ENCODE assay signal across 10 cellular contexts in the genomic region with DNA sequence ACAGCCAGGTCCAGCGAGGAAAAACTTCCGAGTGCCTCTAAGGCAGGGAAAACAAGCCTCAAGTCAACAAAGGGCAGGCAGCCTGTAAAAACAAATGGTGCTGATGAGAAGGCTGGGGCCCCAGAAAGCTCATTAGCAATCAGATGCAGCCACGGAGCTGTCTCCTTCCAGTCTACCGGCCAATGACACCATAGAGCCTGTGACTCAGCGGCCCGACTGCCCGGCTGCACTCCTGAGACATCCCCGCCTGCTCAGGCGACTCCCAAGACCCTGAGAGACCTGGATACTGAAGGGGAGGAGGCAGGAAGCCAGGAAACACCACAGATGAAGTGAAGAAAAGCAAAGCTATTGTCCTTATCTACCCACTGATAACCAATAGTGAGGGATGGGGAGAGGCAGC.
DNase-seq lines count a peak whose midpoint lies in the region; ATAC-seq, FAIRE-seq and TF ChIP-seq lines count a peak whose summit lies in the region.
"Had no signal": no experiment of that assay in that cellular context is flagged by ENCODE, and none has a peak within 500 bp of the region (broad histone marks: within the 10 kb centered on the region; RNA-seq: fewer than 3 reads in every experiment).

No MANE protein-coding gene starts in this region.

- H3K27me3 ChIP-seq in HepG2 (ENCODE audit: control insufficient read depth in 1 of 2, insufficient read depth in 2 of 2, low read length in 2 of 2) (peaks cover 0 to 2% of the 10 kb centered on the region in 2 experiments; a peak in 2 of 5 replicates), right lobe of liver (no peaks in the 10 kb centered on the region), endocrine pancreas (ENCODE audit: control insufficient read depth, insufficient read depth, low read length) (no peaks in the 10 kb centered on the region)

- DNase-seq in HepG2 (ENCODE audit: low spot score) (no peak), right lobe of liver (no peak), medulla oblongata (ENCODE audit: extremely low spot score) (peak; percentile 60), OCI-M2 (lab: John Stamatoyannopoulos, UW; ENCODE audit: unreplicated experiment) (no peak), DMS53 (lab: John Stamatoyannopoulos, UW) (no peak)
- no peak for DNase-seq in T-helper 2 cell treated with Interferon-gamma antibody and Interleukin-4, amounts not matched to agents 5 μg/mL and 100 μg/mL, for 36 hours (ENCODE audit: low spot score)
- DNase-seq in activated CD4-positive, alpha-beta T cell treated with anti-CD3 and anti-CD28 coated beads, Interleukin-2, amount 50 U/mL, for 4 hours = no peak
- DNase-seq: NCI-H748 treated with DMSO at 0.1 percent for 48 hours had no signal

- TF ChIP-seq CTCF in HepG2 (CRISPR knock-in tag; IDR thresholded peaks at IDR 0.05) (no peak), right lobe of liver (IDR thresholded peaks at IDR 0.05) (no peak)

- H3K27ac ChIP-seq in HepG2 (ENCODE audit: extremely low read length, insufficient read depth, low read length) (no peak overlapping the region), right lobe of liver (no peak overlapping the region)

- H3K9me3 ChIP-seq in HepG2 (ENCODE audit: low read length) = no peaks in the 10 kb centered on the region
- no peaks in the 10 kb centered on the region for H3K9me3 ChIP-seq in right lobe of liver
- no peaks in the 10 kb centered on the region for H3K9me3 ChIP-seq in endocrine pancreas (ENCODE audit: control insufficient read depth, low read length)

- H3K9ac ChIP-seq in HepG2 (ENCODE audit: insufficient read depth, low read depth, low read length) (no peak overlapping the region), endocrine pancreas (ENCODE audit: control insufficient read depth, insufficient read depth, low read length) (peak overlapping the region; percentile 13)

- H2AFZ ChIP-seq in HepG2 (ENCODE audit: low read length) = no peak overlapping the region

- intact Hi-C loops in HepG2 (cut with micrococcal nuclease; ENCODE audit: unreplicated experiment) = no loop called here
- intact Hi-C loops in right lobe of liver (cut with DNase I) = no loop called here

- no peaks in the 10 kb centered on the region for H3K4me1 Mint-ChIP-seq in T-helper 2 cell treated with Interferon-gamma antibody and Interleukin-4, amounts not matched to agents 5 μg/mL and 100 μg/mL, for 36 hours (ENCODE audit: low read depth)

- BruUV-seq in HepG2 (replicated peaks; lab: Mats Ljungman, UMichigan) = no TSS peak

- no peaks in the 10 kb centered on the region for H3K79me2 ChIP-seq in HepG2 (ENCODE audit: insufficient read depth, low read length)

- FAIRE-seq in HepG2 (lab: Jason Lieb, UNC) = no peak

- H3K4me1 ChIP-seq in HepG2 (ENCODE audit: insufficient read depth, low read length) (no peaks in the 10 kb centered on the region), right lobe of liver (no peaks in the 10 kb centered on the region), endocrine pancreas (ENCODE audit: control insufficient read depth, insufficient read depth, low read length) (no peaks in the 10 kb centered on the region)

- in situ Hi-C loops in HepG2 (cut with HindIII; ENCODE audit: extremely low pct_ligation_motif_present, low pct_unique_long_range_greater_than_20kb) = no loop called here

- H3K36me3 Mint-ChIP-seq in T-helper 2 cell treated with Interferon-gamma antibody and Interleukin-4, amounts not matched to agents 5 μg/mL and 100 μg/mL, for 36 hours (ENCODE audit: low read depth) = no peaks in the 10 kb centered on the region

- H3K4me2 ChIP-seq in HepG2 (ENCODE audit: low read depth, low read length) = no peak overlapping the region

- H3K4me3 ChIP-seq in HepG2 (replicated peaks in 1 of 3; ENCODE audit: insufficient read depth in 1 of 3, low read depth in 2 of 3, low read length in 3 of 3) (no peak overlapping the region), right lobe of liver (no peak overlapping the region), endocrine pancreas (ENCODE audit: control insufficient read depth, insufficient read depth, low read length) (no peak overlapping the region)
- H3K4me3 ChIP-seq: lung had no signal

- no peaks in the 10 kb centered on the region for H3K9me3 Mint-ChIP-seq in T-helper 2 cell treated with Interferon-gamma antibody and Interleukin-4, amounts not matched to agents 5 μg/mL and 100 μg/mL, for 36 hours

- no peaks in the 10 kb centered on the region for H3K27me3 Mint-ChIP-seq in T-helper 2 cell treated with Interferon-gamma antibody and Interleukin-4, amounts not matched to agents 5 μg/mL and 100 μg/mL, for 36 hours (ENCODE audit: low read depth)

- peak; percentile 28; the same call in 1 of the 3 replicates for ATAC-seq in HepG2
- ATAC-seq in right lobe of liver = no peak

- no peaks in the 10 kb centered on the region for H4K20me1 ChIP-seq in HepG2 (ENCODE audit: insufficient read depth, low read length)

- 4% methylated on average over 9 of the region's 9 CpGs for WGBS in HepG2 (ENCODE audit: low lambda C conversion rate)
- 48% methylated on average over 3 of the region's 9 CpGs for WGBS in right lobe of liver (ENCODE audit: insufficient coverage, low coverage, low lambda C conversion rate, missing lambda C conversion rate)

- TF ChIP-seq RAD21 in HepG2 (CRISPR knock-in tag; IDR thresholded peaks at IDR 0.05) = no peak

- TF ChIP-seq EP300 in HepG2 (IDR thresholded peaks at IDR 0.05; ENCODE audit: low read depth in 2 of 2, low read length in 2 of 2) (no peak), HepG2 (CRISPR knock-in tag; IDR thresholded peaks at IDR 0.05; ENCODE audit: borderline replicate concordance) (no peak)

- CTCF ChIA-PET in HepG2 (lab: Yijun Ruan, JAX; ENCODE audit: low intra/inter-chr PET ratio, low total read pairs) = no interaction called here

- H3K36me3 ChIP-seq in HepG2 (replicated peaks in 1 of 2; ENCODE audit: control insufficient read depth in 1 of 2, insufficient read depth in 2 of 2, low read length in 2 of 2) = no peaks in the 10 kb centered on the region
- no peaks in the 10 kb centered on the region for H3K36me3 ChIP-seq in right lobe of liver
- H3K36me3 ChIP-seq in endocrine pancreas (ENCODE audit: control insufficient read depth, insufficient read depth, low read length) = no peaks in the 10 kb centered on the region

- no peak overlapping the region for H3K4me3 Mint-ChIP-seq in T-helper 2 cell treated with Interferon-gamma antibody and Interleukin-4, amounts not matched to agents 5 μg/mL and 100 μg/mL, for 36 hours

- POLR2A ChIA-PET in HepG2 (lab: Yijun Ruan, JAX) = no interaction called here

- TF ChIP-seq POLR2A in HepG2 (IDR thresholded peaks at IDR 0.05; ENCODE audit: insufficient read depth in 1 of 2, low read depth in 2 of 2, low read length in 2 of 2) (no peak), right lobe of liver (IDR thresholded peaks at IDR 0.05) (no peak)

- H3K27ac Mint-ChIP-seq in T-helper 2 cell treated with Interferon-gamma antibody and Interleukin-4, amounts not matched to agents 5 μg/mL and 100 μg/mL, for 36 hours = no peak overlapping the region

TF ChIP-seq in HepG2, 621 proteins besides CTCF, POLR2A, EP300 and RAD21 (continues in another document):
- TF ChIP-seq MED13 (CRISPR knock-in tag; IDR thresholded peaks at IDR 0.05) (no peak), ZNF777 (CRISPR knock-in tag; IDR thresholded peaks at IDR 0.05) (no peak), ZNF484 (CRISPR knock-in tag; IDR thresholded peaks at IDR 0.05; ENCODE audit: borderline replicate concordance, low read depth) (no peak), MEIS2 (CRISPR knock-in tag; IDR thresholded peaks at IDR 0.05) (no peak), RELA (CRISPR knock-in tag; IDR thresholded peaks at IDR 0.05) (no peak), ZNF101 (CRISPR knock-in tag; IDR thresholded peaks at IDR 0.05; ENCODE audit: borderline replicate concordance, low read depth) (no peak), ZNF546 (CRISPR knock-in tag; conservative IDR thresholded peaks at IDR 0.05) (no peak), GLI4 (CRISPR knock-in tag; IDR thresholded peaks at IDR 0.05; ENCODE audit: borderline replicate concordance) (no peak)
- TF ChIP-seq, protein P1, sequence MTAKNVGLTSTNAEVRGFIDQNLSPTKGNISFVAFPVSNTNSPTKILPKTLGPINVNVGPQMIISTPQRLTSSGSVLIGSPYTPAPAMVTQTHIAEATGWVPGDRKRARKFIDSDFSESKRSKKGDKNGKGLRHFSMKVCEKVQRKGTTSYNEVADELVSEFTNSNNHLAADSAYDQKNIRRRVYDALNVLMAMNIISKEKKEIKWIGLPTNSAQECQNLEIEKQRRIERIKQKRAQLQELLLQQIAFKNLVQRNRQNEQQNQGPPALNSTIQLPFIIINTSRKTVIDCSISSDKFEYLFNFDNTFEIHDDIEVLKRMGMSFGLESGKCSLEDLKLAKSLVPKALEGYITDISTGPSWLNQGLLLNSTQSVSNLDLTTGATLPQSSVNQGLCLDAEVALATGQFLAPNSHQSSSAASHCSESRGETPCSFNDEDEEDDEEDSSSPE (CRISPR knock-in tag; IDR thresholded peaks at IDR 0.05) = no peak
